Comparison of ENCODE assay signal across 1 cellular context in genomic region chr6:3414704-3415453, GRCh38.
TF ChIP-seq lines count a peak whose summit lies in the region.

No MANE protein-coding gene starts in this region.

TF ChIP-seq in K562, 482 proteins besides CTCF, POLR2A, EP300 and RAD21 (continued from another document):
- peak; percentile 63 for TF ChIP-seq USF2 (CRISPR knock-in tag; IDR thresholded peaks at IDR 0.05)
- TF ChIP-seq NCOA1 (IDR thresholded peaks at IDR 0.05; ENCODE audit: low read depth), result no peak
- peak; percentile 79 for TF ChIP-seq CEBPG (CRISPR knock-in tag; IDR thresholded peaks at IDR 0.05)
- TF ChIP-seq CEBPG (tag; conservative IDR thresholded peaks at IDR 0.05 in 1 of 2, IDR thresholded peaks at IDR 0.05 in 1 of 2), result peak; percentile 58 to 72; a peak in 3 of 4 replicates
- peak; percentile 79 for TF ChIP-seq MAX (CRISPR knock-in tag; IDR thresholded peaks at IDR 0.05)
- no peak for TF ChIP-seq SIX5 (IDR thresholded peaks at IDR 0.05; ENCODE audit: borderline replicate concordance in 1 of 2, insufficient read depth in 1 of 2, low read depth in 1 of 2, low read length in 2 of 2)
- TF ChIP-seq ZNF384 (IDR thresholded peaks at IDR 0.05; ENCODE audit: low read depth, low read length), result peak; percentile 16; the same call in 1 of the 2 replicates
- no peak for TF ChIP-seq FOXJ3 (CRISPR knock-in tag; IDR thresholded peaks at IDR 0.05)
- TF ChIP-seq CBFA2T3 (IDR thresholded peaks at IDR 0.05), result peak; percentile 35; the same call in 1 of the 2 replicates
- TF ChIP-seq PBX2 (CRISPR knock-in tag; IDR thresholded peaks at IDR 0.05; ENCODE audit: low read depth), result no peak
- no peak for TF ChIP-seq PBX2 (tag; conservative IDR thresholded peaks at IDR 0.05; ENCODE audit: low read depth)
- TF ChIP-seq RBM22 (IDR thresholded peaks at IDR 0.05; ENCODE audit: low read depth, low read length, poor library complexity, severe bottlenecking), result no peak
- peak; percentile 54; the same call in 1 of the 2 replicates for TF ChIP-seq RAD51 (IDR thresholded peaks at IDR 0.05; ENCODE audit: borderline replicate concordance, low read depth)
- TF ChIP-seq ZNF511 (CRISPR knock-in tag; IDR thresholded peaks at IDR 0.05), result no peak
- TF ChIP-seq CEBPB (tag; IDR thresholded peaks at IDR 0.05), result peak; percentile 90
- no peak for TF ChIP-seq ELF2 (CRISPR knock-in tag; IDR thresholded peaks at IDR 0.05)
- TF ChIP-seq E2F6 (IDR thresholded peaks at IDR 0.05; ENCODE audit: borderline replicate concordance in 1 of 2, extremely low read depth in 1 of 2, insufficient read depth in 1 of 2, insufficient read length in 1 of 2, low read depth in 1 of 2, low read length in 1 of 2, poor library complexity in 1 of 2, severe bottlenecking in 1 of 2), result peak in 1 of 2 experiments; percentile 53
- TF ChIP-seq L3MBTL2 (IDR thresholded peaks at IDR 0.05), result peak; percentile 56; the same call in 1 of the 2 replicates
- no peak for TF ChIP-seq ZBTB34 (CRISPR knock-in tag; IDR thresholded peaks at IDR 0.05)
- TF ChIP-seq ZNF311 (CRISPR knock-in tag; IDR thresholded peaks at IDR 0.05), result no peak
- TF ChIP-seq MNT (conservative IDR thresholded peaks at IDR 0.05), result peak in 1 of 2 experiments; percentile 48; a peak in 2 of 4 replicates
- peak; percentile 77 for TF ChIP-seq USF1 (CRISPR knock-in tag; IDR thresholded peaks at IDR 0.05)
- TF ChIP-seq ZFP1 (CRISPR knock-in tag; IDR thresholded peaks at IDR 0.05), result no peak
- TF ChIP-seq CBFA2T2 (conservative IDR thresholded peaks at IDR 0.05), result peak; percentile 20; the same call in 1 of the 2 replicates
